ENCODE assay signal across 22 cellular contexts in genomic region chr5:35810561-35810960, GRCh38. TPM values are rescaled to one million over a fixed set of nuclear protein-coding genes. Genes with fewer than 3 reads are reported as not detected.
A peak's percentile ranks its signal among the peaks of the same experiment; 100 is the strongest.
DNase-seq lines count a peak whose midpoint lies in the region; ATAC-seq, FAIRE-seq and TF ChIP-seq lines count a peak whose summit lies in the region.
"Had no signal": no experiment of that assay in that cellular context is flagged by ENCODE, and none has a peak within 500 bp of the region (broad histone marks: within the 10 kb centered on the region; RNA-seq: fewer than 3 reads in every experiment).

No MANE protein-coding gene starts in this region.

- H3K9me2 ChIP-seq in PC-3 (replicated peaks; ENCODE audit: low read length) (no peaks in the 10 kb centered on the region), MM.1S (replicated peaks; ENCODE audit: insufficient read depth, low read length) (no peaks in the 10 kb centered on the region)

- H3F3A ChIP-seq in PC-3 (ENCODE audit: low read length, unreplicated experiment) (no peaks in the 10 kb centered on the region), MM.1S (ENCODE audit: insufficient read depth, low read length) (no peaks in the 10 kb centered on the region)

- peak overlapping the region; percentile 98 for H3K27ac Mint-ChIP-seq in activated T-cell treated with anti-CD3 and anti-CD28 coated beads, Interleukin-2, amount 50 U/mL, for 24 hours
- peak overlapping the region; percentile 88 for H3K27ac Mint-ChIP-seq in activated naive CD8-positive, alpha-beta T cell treated with anti-CD3 and anti-CD28 coated beads for 36 hours
- H3K27ac Mint-ChIP-seq: CD14-positive monocyte had no signal

- H3K4me2 ChIP-seq in PC-3 (ENCODE audit: low read length) (no peak overlapping the region), MM.1S (ENCODE audit: low read depth, low read length) (no peak overlapping the region)

- H3K27me3 Mint-ChIP-seq in activated T-cell treated with anti-CD3 and anti-CD28 coated beads, Interleukin-2, amount 50 U/mL, for 24 hours, result no peaks in the 10 kb centered on the region
- H3K27me3 Mint-ChIP-seq in activated naive CD8-positive, alpha-beta T cell treated with anti-CD3 and anti-CD28 coated beads for 36 hours, result no peaks in the 10 kb centered on the region

- ATAC-seq in PC-3 (0 out of 2 replicates have a peak, but pooled peaks have one; percentile 22), GM21381 (IDR thresholded peaks at IDR 0.05; ENCODE audit: unreplicated experiment) (no peak)
- ATAC-seq: gastroesophageal sphincter had no signal

- CTCF ChIA-PET in PC-3 (lab: Charles Lee), result no interaction called here

- POLR2A ChIA-PET in PC-3 (lab: Charles Lee; ENCODE audit: unreplicated experiment), result no interaction called here

- H3K27ac ChIP-seq in PC-3 (ENCODE audit: low read length) (no peak overlapping the region), small intestine (ENCODE audit: low read depth in 1 of 2, low read length in 1 of 2) (peak overlapping the region; percentile 14 to 91), MM.1S (ENCODE audit: low read length) (no peak overlapping the region)
- H3K27ac ChIP-seq: adrenal gland, dorsolateral prefrontal cortex, gastroesophageal sphincter, left ventricle myocardium inferior had no signal

- intact Hi-C loops in PC-3 (cut with micrococcal nuclease), result no loop called here

- H3K4me1 ChIP-seq in PC-3 (ENCODE audit: insufficient read depth, low read length) (peaks cover 12% of the 10 kb centered on the region), small intestine (ENCODE audit: control insufficient read depth in 2 of 2, insufficient read depth in 1 of 2, low read depth in 1 of 2, low read length in 1 of 2) (no peaks in the 10 kb centered on the region), MM.1S (ENCODE audit: low read length) (no peaks in the 10 kb centered on the region)
- H3K4me1 ChIP-seq: adrenal gland, gastroesophageal sphincter, left ventricle myocardium inferior had no signal

- H3K27me3 ChIP-seq in PC-3 (ENCODE audit: low read length) (no peaks in the 10 kb centered on the region), small intestine (ENCODE audit: control insufficient read depth in 2 of 2, insufficient read depth in 2 of 2, low read length in 2 of 2) (no peaks in the 10 kb centered on the region), MM.1S (replicated peaks; ENCODE audit: insufficient read depth, low read length) (no peaks in the 10 kb centered on the region)
- H3K27me3 ChIP-seq: adrenal gland, dorsolateral prefrontal cortex, gastroesophageal sphincter had no signal

- TF ChIP-seq CTCF in PC-3 (conservative IDR thresholded peaks at IDR 0.05; ENCODE audit: low read depth, low read length), result no peak
- TF ChIP-seq CTCF in MM.1S (IDR thresholded peaks at IDR 0.05; ENCODE audit: low read length), result no peak

- no peaks in the 10 kb centered on the region for H3K9me3 Mint-ChIP-seq in activated T-cell treated with anti-CD3 and anti-CD28 coated beads, Interleukin-2, amount 50 U/mL, for 24 hours
- H3K9me3 Mint-ChIP-seq in activated naive CD8-positive, alpha-beta T cell treated with anti-CD3 and anti-CD28 coated beads for 36 hours, result peaks cover 2% of the 10 kb centered on the region

- no peaks in the 10 kb centered on the region for H3K9me3 ChIP-seq in PC-3 (ENCODE audit: low read length)
- H3K9me3 ChIP-seq in small intestine (ENCODE audit: control insufficient read depth, low read depth), result no peaks in the 10 kb centered on the region
- H3K9me3 ChIP-seq in MM.1S (replicated peaks; ENCODE audit: insufficient read depth, low read length), result no peaks in the 10 kb centered on the region; the same call in 1 of the 2 replicates
- H3K9me3 ChIP-seq: adrenal gland, gastroesophageal sphincter, left ventricle myocardium inferior had no signal

- DNase-seq in activated T-cell treated with anti-CD3 and anti-CD28 coated beads, Interleukin-2, amount 50 U/mL, for 24 hours, result no peak
- DNase-seq in activated T-cell treated with anti-CD3 and anti-CD28 coated beads, Interleukin-2, amount 50 U/mL, for 1 hour, result no peak
- DNase-seq in PC-3 (peak; percentile 22), small intestine (no peak), MM.1S (no peak), NCI-H526 treated with DMSO at 0.1 percent for 48 hours (lab: John Stamatoyannopoulos, UW) (no peak)
- DNase-seq in activated naive CD8-positive, alpha-beta T cell treated with anti-CD3 and anti-CD28 coated beads for 36 hours, result no peak
- DNase-seq: ACHN; adrenal gland; dorsolateral prefrontal cortex; left ventricle myocardium inferior; NCI-H187; NCI-H510A treated with DMSO at 0.1 percent for 48 hours; nucleus accumbens; retina; SHP77 treated with DMSO at 0.1 percent for 48 hours; stimulated activated naive CD4-positive, alpha-beta T cell treated with Interleukin-2 at 50 U/mL for 16 hours had no signal

- BruUV-seq in PC-3 (replicated peaks; lab: Mats Ljungman, UMichigan), result no TSS peak

- peaks cover 12% of the 10 kb centered on the region for H3K36me3 Mint-ChIP-seq in activated T-cell treated with anti-CD3 and anti-CD28 coated beads, Interleukin-2, amount 50 U/mL, for 24 hours (ENCODE audit: low read depth)
- peaks cover 24% of the 10 kb centered on the region for H3K36me3 Mint-ChIP-seq in activated naive CD8-positive, alpha-beta T cell treated with anti-CD3 and anti-CD28 coated beads for 36 hours

- H3K4me3 ChIP-seq in PC-3 (ENCODE audit: low read length) (no peak overlapping the region), small intestine (ENCODE audit: low read depth in 1 of 2, low read length in 2 of 2) (no peak overlapping the region), MM.1S (ENCODE audit: low read length) (no peak overlapping the region)
- H3K4me3 ChIP-seq: adrenal gland, dorsolateral prefrontal cortex, gastroesophageal sphincter, left ventricle myocardium inferior had no signal

- H4K20me1 ChIP-seq in PC-3 (ENCODE audit: low read length) (no peaks in the 10 kb centered on the region), MM.1S (ENCODE audit: insufficient read depth, low read length) (no peaks in the 10 kb centered on the region)

- H3K4me1 Mint-ChIP-seq in activated T-cell treated with anti-CD3 and anti-CD28 coated beads, Interleukin-2, amount 50 U/mL, for 24 hours (ENCODE audit: low read depth), result peaks cover 78% of the 10 kb centered on the region
- H3K4me1 Mint-ChIP-seq in activated naive CD8-positive, alpha-beta T cell treated with anti-CD3 and anti-CD28 coated beads for 36 hours, result peaks cover 60% of the 10 kb centered on the region

- H3K36me3 ChIP-seq in PC-3 (ENCODE audit: low read depth, low read length), result no peaks in the 10 kb centered on the region
- H3K36me3 ChIP-seq in small intestine (ENCODE audit: control insufficient read depth in 2 of 2, insufficient read depth in 2 of 2, low read length in 2 of 2), result no peaks in the 10 kb centered on the region
- no peaks in the 10 kb centered on the region for H3K36me3 ChIP-seq in MM.1S (replicated peaks; ENCODE audit: insufficient read depth, low read length)
- H3K36me3 ChIP-seq: adrenal gland, gastroesophageal sphincter, left ventricle myocardium inferior had no signal

- H3K9ac ChIP-seq in PC-3 (ENCODE audit: low read length) (no peak overlapping the region), MM.1S (ENCODE audit: low read length) (no peak overlapping the region)

- no peak overlapping the region for H2AFZ ChIP-seq in PC-3 (ENCODE audit: low read length)
- H2AFZ ChIP-seq in MM.1S (ENCODE audit: low read length), result no peak overlapping the region

- FAIRE-seq in small intestine (lab: Jason Lieb, UNC), result no peak
- FAIRE-seq: GM18507, H1 had no signal

- H3K4me3 Mint-ChIP-seq in activated T-cell treated with anti-CD3 and anti-CD28 coated beads, Interleukin-2, amount 50 U/mL, for 24 hours, result peak overlapping the region; percentile 29
- peak overlapping the region; percentile 7 for H3K4me3 Mint-ChIP-seq in activated naive CD8-positive, alpha-beta T cell treated with anti-CD3 and anti-CD28 coated beads for 36 hours
- H3K4me3 Mint-ChIP-seq: CD14-positive monocyte had no signal

- no peaks in the 10 kb centered on the region for H3K79me2 ChIP-seq in PC-3 (ENCODE audit: low read length)
- no peaks in the 10 kb centered on the region for H3K79me2 ChIP-seq in MM.1S (ENCODE audit: low read length)

RNA-seq across cellular contexts. Expression of gene IL7R, which starts 46.1 kb away (rescaled TPM):
- total RNA-seq in PC-3 (2014; rRNA removed), result 7.1 and 7.4 TPM in 2 replicates
- total RNA-seq in activated naive CD8-positive, alpha-beta T cell treated with anti-CD3 and anti-CD28 coated beads for 36 hours, result 100 to 1,000 TPM; 112 to 117 TPM
- polyA plus RNA-seq in small intestine, result 1 to 10 TPM; 2.9 to 8.0 (median 5.9) TPM
- total RNA-seq: H1 had no signal
- polyA plus RNA-seq: H1 had no signal

Comparison
In these comparisons a context has a peak if more than half of its experiments do, and no peak if none do; other contexts are left out.
1. H3K27ac ChIP-seq: peak in small intestine (2 of 2); none in PC-3 (single experiment) and MM.1S (single experiment).
2. RNA of gene IL7R, which starts 46.1 kb away (total RNA-seq): 112 to 117 TPM in activated naive CD8-positive, alpha-beta T cell treated with anti-CD3 and anti-CD28 coated beads for 36 hours; 7.1 to 7.4 TPM in PC-3; every median in the first group is over 10 times any median in the second.